Comparison of ENCODE assay signal across 27 cellular contexts in the genomic region with DNA sequence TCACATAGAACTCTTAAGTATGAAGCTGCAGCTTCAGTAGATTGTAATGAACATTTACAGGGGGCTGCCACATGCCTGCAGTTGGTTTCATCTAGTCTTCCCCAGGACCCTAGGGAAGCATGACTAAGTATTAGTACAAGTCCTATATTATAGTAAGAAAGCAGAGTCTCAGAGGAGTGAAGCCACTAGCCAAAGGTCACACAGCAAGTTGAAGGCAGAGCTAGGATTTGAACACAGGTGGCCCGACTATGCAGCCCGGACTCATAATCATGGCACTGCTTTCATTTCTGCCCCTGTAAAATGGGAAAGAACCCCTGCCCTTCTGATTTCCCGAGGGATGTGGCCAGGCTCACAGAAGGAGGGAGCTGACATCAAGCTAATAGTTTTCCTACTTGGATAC. TPM values are rescaled to one million over a fixed set of nuclear protein-coding genes. Genes with fewer than 3 reads are reported as not detected.
"Had no signal": no experiment of that assay in that cellular context is flagged by ENCODE, and none has a peak within 500 bp of the region (broad histone marks: within the 10 kb centered on the region; RNA-seq: fewer than 3 reads in every experiment).

No MANE protein-coding gene starts in this region.

- H3K27ac Mint-ChIP-seq: activated CD4-positive, alpha-beta T cell treated with anti-CD3 and anti-CD28 coated beads for 36 hours; activated CD8-positive, alpha-beta T cell treated with anti-CD3 and anti-CD28 coated beads, Interleukin-2, amount 10 ng/mL, durations not matched to agents 7 days and 5 days; activated naive CD4-positive, alpha-beta T cell treated with anti-CD3 and anti-CD28 coated beads for 36 hours; T-helper 1 cell treated with Interleukin-12 subunit alpha and Interleukin-12 subunit beta and Interleukin-4 antibody, amounts not matched to agents 30 μg/mL and 1 μg/mL, for 36 hours had no signal

- H3K27ac ChIP-seq: breast epithelium, SJSA1 had no signal

- H3K36me3 ChIP-seq: breast epithelium, SJSA1 had no signal

- H3K4me3 Mint-ChIP-seq: activated CD4-positive, alpha-beta T cell treated with anti-CD3 and anti-CD28 coated beads for 36 hours; activated CD8-positive, alpha-beta T cell treated with anti-CD3 and anti-CD28 coated beads, Interleukin-2, amount 10 ng/mL, durations not matched to agents 7 days and 5 days; activated naive CD4-positive, alpha-beta T cell treated with anti-CD3 and anti-CD28 coated beads for 36 hours; T-helper 1 cell treated with Interleukin-12 subunit alpha and Interleukin-12 subunit beta and Interleukin-4 antibody, amounts not matched to agents 30 μg/mL and 1 μg/mL, for 36 hours had no signal

- H3K4me3 ChIP-seq: breast epithelium, SJSA1 had no signal

- ATAC-seq: activated CD4-positive, alpha-beta T cell treated with anti-CD3 and anti-CD28 coated beads for 36 hours; activated CD8-positive, alpha-beta T cell treated with anti-CD3 and anti-CD28 coated beads, Interleukin-2, amount 10 ng/mL, durations not matched to agents 7 days and 5 days; PC-3; SK-N-SH treated with all-trans-retinoic acid at 6 μM for 48 hours had no signal

- H3K9me3 ChIP-seq: breast epithelium, SJSA1 had no signal

- H3K9me3 Mint-ChIP-seq: activated naive CD4-positive, alpha-beta T cell treated with anti-CD3 and anti-CD28 coated beads for 36 hours; T-helper 1 cell treated with Interleukin-12 subunit alpha and Interleukin-12 subunit beta and Interleukin-4 antibody, amounts not matched to agents 30 μg/mL and 1 μg/mL, for 36 hours had no signal

- DNase-seq: activated CD4-positive, alpha-beta T cell treated with anti-CD3 and anti-CD28 coated beads for 36 hours; activated CD4-positive, CD25-positive, alpha-beta regulatory T cell; activated CD8-positive, alpha-beta memory T cell treated with anti-CD3 and anti-CD28 coated beads, Interleukin-2, amount 50 U/mL, for 48 hours; activated CD8-positive, alpha-beta T cell treated with anti-CD3 and anti-CD28 coated beads, Interleukin-2, amount 10 ng/mL, durations not matched to agents 7 days and 5 days; activated effector memory CD4-positive, alpha-beta T cell treated with anti-CD3 and anti-CD28 coated beads, Interleukin-2, amount 50 U/mL, for 16 hours; activated naive CD4-positive, alpha-beta T cell treated with anti-CD3 and anti-CD28 coated beads for 36 hours; activated T-cell treated with anti-CD3 and anti-CD28 coated beads, Interleukin-2, amount 50 U/mL, for 1 hour; aorta; caudate nucleus; KG1; NCI-H1048; NCI-H146; NCI-H187 treated with DMSO at 0.1 percent for 48 hours; NCI-H2081 treated with DMSO at 0.1 percent for 48 hours; NCI-H446; NCI-H524; PC-3; SHP77; SW 1271; T-helper 9 cell had no signal

RNA-seq across cellular contexts. Expression of gene CRYBG2, which starts 8.4 kb away (rescaled TPM):
- total RNA-seq: chondrocyte, LHCN-M2, SJSA1 had no signal

RNA-seq across cellular contexts. Expression of gene ZNF683, which starts 10.2 kb away (rescaled TPM):
- total RNA-seq: activated CD4-positive, alpha-beta T cell treated with anti-CD3 and anti-CD28 coated beads for 36 hours; activated naive CD4-positive, alpha-beta T cell treated with anti-CD3 and anti-CD28 coated beads for 36 hours; chondrocyte; LHCN-M2; M059J; PC-3; SJSA1 had no signal

RNA-seq across cellular contexts. Expression of gene CD52, which starts 44.6 kb away (rescaled TPM):
- total RNA-seq: chondrocyte, LHCN-M2, M059J, PC-3, SJSA1 had no signal

RNA-seq across cellular contexts. Expression of gene LIN28A, which starts 48.3 kb away (rescaled TPM):
- total RNA-seq: activated CD4-positive, alpha-beta T cell treated with anti-CD3 and anti-CD28 coated beads for 36 hours; activated CD8-positive, alpha-beta T cell treated with anti-CD3 and anti-CD28 coated beads, Interleukin-2, amount 10 ng/mL, durations not matched to agents 7 days and 5 days; activated naive CD4-positive, alpha-beta T cell treated with anti-CD3 and anti-CD28 coated beads for 36 hours; aorta; breast epithelium; chondrocyte; M059J; PC-3; SJSA1 had no signal
